26 cellular contexts compared by ENCODE assay signal in the genomic region with DNA sequence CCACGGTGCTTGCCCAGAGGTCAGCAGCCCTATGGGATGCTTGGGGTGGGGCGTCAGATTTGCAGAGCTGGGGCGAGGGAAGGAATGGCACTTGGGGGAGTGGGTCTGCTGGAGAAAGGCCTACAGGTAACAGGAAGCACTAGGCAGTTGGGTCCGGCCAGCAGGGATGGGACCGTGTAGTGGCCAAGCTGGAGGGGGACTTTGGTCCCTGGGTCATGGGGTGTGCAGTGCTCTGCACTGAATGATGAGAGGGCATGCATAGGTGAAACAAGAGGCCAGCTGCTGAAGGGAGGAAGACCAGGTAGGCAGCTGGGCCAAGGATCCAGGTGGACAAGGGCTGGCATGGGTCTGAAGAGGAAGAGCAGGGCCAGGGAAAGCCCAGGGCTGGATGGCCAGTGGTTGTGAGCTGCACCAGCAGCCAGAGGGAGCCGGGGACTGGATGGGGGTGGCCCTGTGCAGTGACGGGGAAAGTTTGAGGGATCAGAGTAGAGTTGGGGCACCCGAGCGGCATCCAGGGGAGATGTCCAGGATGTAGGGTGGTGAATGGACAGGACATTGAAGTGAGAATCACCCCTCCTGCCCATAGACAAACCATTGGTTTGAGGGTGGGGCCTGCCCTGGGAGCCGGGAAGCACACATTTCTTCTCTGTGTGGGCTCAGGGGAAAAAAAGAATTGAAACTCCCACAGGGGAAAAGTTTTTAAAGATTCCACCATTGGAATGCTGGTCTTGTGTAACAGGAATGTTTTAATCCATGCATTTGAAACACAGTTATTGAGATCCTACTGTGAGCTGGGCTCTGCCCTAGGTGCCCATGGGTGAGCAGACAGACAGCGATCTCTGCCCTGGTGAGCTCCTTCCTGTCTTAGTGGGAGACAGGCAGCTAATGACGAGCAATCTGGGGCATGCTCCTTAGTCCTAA. TPM values are rescaled to one million over a fixed set of nuclear protein-coding genes. Genes with fewer than 3 reads are reported as not detected.
DNase-seq lines count a peak whose midpoint lies in the region; ATAC-seq, FAIRE-seq and TF ChIP-seq lines count a peak whose summit lies in the region.
"Had no signal": no experiment of that assay in that cellular context is flagged by ENCODE, and none has a peak within 500 bp of the region (broad histone marks: within the 10 kb centered on the region; RNA-seq: fewer than 3 reads in every experiment).

No MANE protein-coding gene starts in this region.

- TF ChIP-seq CTCF in A673 (conservative IDR thresholded peaks at IDR 0.05; ENCODE audit: low read depth, low read length) (peak; percentile 24; the same call in 1 of the 2 replicates), right lobe of liver (IDR thresholded peaks at IDR 0.05) (no peak)

- CTCF ChIA-PET in A673 (lab: Charles Lee) = no interaction called here

- peaks cover 14% of the 10 kb centered on the region for H3K36me3 Mint-ChIP-seq in central memory CD8-positive, alpha-beta T cell (ENCODE audit: insufficient read depth)
- H3K36me3 Mint-ChIP-seq: activated CD4-positive, alpha-beta memory T cell treated with anti-CD3 and anti-CD28 coated beads for 36 hours; activated naive CD4-positive, alpha-beta T cell treated with anti-CD3 and anti-CD28 coated beads, Interleukin-2, amount 50 U/mL, for 72 hours; memory B cell had no signal

- H3K4me1 Mint-ChIP-seq in central memory CD8-positive, alpha-beta T cell = peaks cover 23% of the 10 kb centered on the region

- TF ChIP-seq POLR2A in right lobe of liver (IDR thresholded peaks at IDR 0.05) = peak; percentile 22

- peak; percentile 34 for FAIRE-seq in G401.6 (lab: Jason Lieb, UNC)
- FAIRE-seq: D721Med, GM12892 had no signal

- peak overlapping the region; percentile 61 for H3K27ac ChIP-seq in A673 (ENCODE audit: low read depth, low read length, poor library complexity, severe bottlenecking)
- H3K27ac ChIP-seq in right lobe of liver = no peak overlapping the region
- H3K27ac ChIP-seq: KMS-11, VCaP had no signal

- no peak for ATAC-seq in central memory CD8-positive, alpha-beta T cell (replicated peaks; ENCODE audit: extremely low read depth, poor library complexity, severe bottlenecking)
- peak; percentile 61 to 87 (median 71) for ATAC-seq in right lobe of liver
- ATAC-seq: activated naive CD4-positive, alpha-beta T cell treated with anti-CD3 and anti-CD28 coated beads, Interleukin-2, amount 50 U/mL, for 72 hours; stimulated activated naive B cell treated with anti-CD40 and anti-IgM and Interleukin-4, amounts not matched to agents 10 μg/mL and 1 μg/mL and 100 μg/mL, for 72 hours; T-cell had no signal

- H3K4me3 Mint-ChIP-seq in central memory CD8-positive, alpha-beta T cell = no peak overlapping the region
- H3K4me3 Mint-ChIP-seq: activated CD4-positive, alpha-beta memory T cell treated with anti-CD3 and anti-CD28 coated beads for 36 hours; memory B cell; nephron; stimulated activated naive B cell treated with anti-CD40 and anti-IgM and Interleukin-4, amounts not matched to agents 10 μg/mL and 1 μg/mL and 100 μg/mL, for 72 hours; T-cell had no signal

- no TSS peak for BruUV-seq in A673 (replicated peaks; lab: Mats Ljungman, UMichigan)

- intact Hi-C loops in A673 (cut with micrococcal nuclease; ENCODE audit: unreplicated experiment) (no loop called here), right lobe of liver (cut with DNase I) (no loop called here)

- POLR2A ChIA-PET in A673 (lab: Charles Lee; ENCODE audit: low non-redundant PET) = no interaction called here

- H3K36me3 ChIP-seq in A673 (ENCODE audit: insufficient read depth, low read length, poor library complexity, severe bottlenecking) (no peaks in the 10 kb centered on the region), right lobe of liver (no peaks in the 10 kb centered on the region)

- H3K27ac Mint-ChIP-seq in central memory CD8-positive, alpha-beta T cell (ENCODE audit: low read depth) = peak overlapping the region; percentile 75
- H3K27ac Mint-ChIP-seq: activated CD4-positive, alpha-beta memory T cell treated with anti-CD3 and anti-CD28 coated beads for 36 hours; memory B cell; stimulated activated naive B cell treated with anti-CD40 and anti-IgM and Interleukin-4, amounts not matched to agents 10 μg/mL and 1 μg/mL and 100 μg/mL, for 72 hours; T-cell had no signal

- DNase-seq in A673 (ENCODE audit: low spot score) = peak; percentile 59
- DNase-seq in central memory CD8-positive, alpha-beta T cell (ENCODE audit: low spot score in 2 of 2) = no peak
- peak in 1 of 3 donors; percentile 71 for DNase-seq in right lobe of liver
- no peak for DNase-seq in SW 1271 (lab: John Stamatoyannopoulos, UW)
- DNase-seq in NCI-H2171 treated with DMSO at 0.1 percent for 48 hours (lab: John Stamatoyannopoulos, UW) = no peak
- DNase-seq in AG20443 (ENCODE audit: low spot score) = no peak
- no peak for DNase-seq in NCI-H1048 (lab: John Stamatoyannopoulos, UW)
- DNase-seq: activated CD4-positive, alpha-beta memory T cell treated with anti-CD3 and anti-CD28 coated beads for 36 hours; activated T-cell treated with anti-CD3 and anti-CD28 coated beads, Interleukin-2, amount 50 U/mL, for 48 hours; effector CD4-positive, alpha-beta T cell; GF-D8; head of caudate nucleus; NCI-H2081 treated with DMSO at 0.1 percent for 48 hours; Right ventricle myocardium superior; stimulated activated CD4-positive, alpha-beta T cell treated with anti-CD3 and anti-CD28 coated beads, Interleukin-15, amount 100 ng/mL, for 24 hours; stimulated activated naive B cell treated with anti-CD40 and anti-IgM and Interleukin-4, amounts not matched to agents 10 μg/mL and 1 μg/mL and 100 μg/mL, for 72 hours; T-cell had no signal

- no peaks in the 10 kb centered on the region for H3K9me3 ChIP-seq in A673 (ENCODE audit: low read depth, low read length, poor library complexity, severe bottlenecking)
- H3K9me3 ChIP-seq in right lobe of liver = no peaks in the 10 kb centered on the region
- H3K9me3 ChIP-seq: tibial nerve had no signal

- H3K4me1 ChIP-seq in A673 (ENCODE audit: insufficient read depth, low read length, poor library complexity, severe bottlenecking) (peaks cover 24% of the 10 kb centered on the region), right lobe of liver (peaks cover 0 to 9% (median 0%) of the 10 kb centered on the region in 4 donors)

- no peak overlapping the region for H3K4me3 ChIP-seq in A673 (ENCODE audit: low read depth, low read length, poor library complexity, severe bottlenecking)
- no peak overlapping the region for H3K4me3 ChIP-seq in right lobe of liver
- H3K4me3 ChIP-seq: tibial nerve had no signal

- no peaks in the 10 kb centered on the region for H3K27me3 Mint-ChIP-seq in central memory CD8-positive, alpha-beta T cell
- H3K27me3 Mint-ChIP-seq: activated CD4-positive, alpha-beta memory T cell treated with anti-CD3 and anti-CD28 coated beads for 36 hours; T-cell had no signal

- 68% methylated on average over 9 of the region's 12 CpGs for WGBS in right lobe of liver (ENCODE audit: insufficient coverage, low coverage, low lambda C conversion rate, missing lambda C conversion rate)

- H3K9me3 Mint-ChIP-seq in central memory CD8-positive, alpha-beta T cell = no peaks in the 10 kb centered on the region
- H3K9me3 Mint-ChIP-seq: activated CD4-positive, alpha-beta memory T cell treated with anti-CD3 and anti-CD28 coated beads for 36 hours; activated naive CD4-positive, alpha-beta T cell treated with anti-CD3 and anti-CD28 coated beads, Interleukin-2, amount 50 U/mL, for 72 hours; memory B cell; nephron; stimulated activated naive B cell treated with anti-CD40 and anti-IgM and Interleukin-4, amounts not matched to agents 10 μg/mL and 1 μg/mL and 100 μg/mL, for 72 hours; T-cell had no signal

- H3K27me3 ChIP-seq in A673 (replicated peaks; ENCODE audit: insufficient read depth, low read depth, low read length, poor library complexity) = no peaks in the 10 kb centered on the region
- no peaks in the 10 kb centered on the region for H3K27me3 ChIP-seq in right lobe of liver
- H3K27me3 ChIP-seq: tibial nerve had no signal

RNA-seq across cellular contexts. Expression of a gene that starts 25.1 kb away (rescaled TPM):
- total RNA-seq in A673 (2021) = 46.8 and 58.9 TPM in 2 replicates
- total RNA-seq in right lobe of liver = 10 to 100 TPM in 2 of 6 experiments, 1 to 10 TPM in 4; 6.1 to 14.5 (median 8.4) TPM
